13 cellular contexts compared by ENCODE assay signal in genomic region chr5:884345-885126, GRCh38.
"Had no signal": no experiment of that assay in that cellular context is flagged by ENCODE, and none has a peak within 500 bp of the region (broad histone marks: within the 10 kb centered on the region; RNA-seq: fewer than 3 reads in every experiment).

No MANE protein-coding gene starts in this region.

- ATAC-seq: stimulated activated naive B cell treated with anti-CD40 and anti-IgM and Interleukin-4, amounts not matched to agents 10 μg/mL and 1 μg/mL and 100 μg/mL, for 72 hours had no signal

- H3K4me3 ChIP-seq: breast epithelium, heart right ventricle, left lung, right lobe of liver, transverse colon had no signal

- H3K27me3 ChIP-seq: breast epithelium, heart right ventricle, left lung, right lobe of liver, transverse colon had no signal

- H3K4me1 ChIP-seq: breast epithelium, left lung, right lobe of liver, transverse colon had no signal

- H3K27me3 Mint-ChIP-seq: activated B cell treated with CpG ODN at 0.5 μM for 24 hours; activated naive CD8-positive, alpha-beta T cell; stimulated activated naive B cell treated with anti-CD40 and anti-IgM and Interleukin-4, amounts not matched to agents 10 μg/mL and 1 μg/mL and 100 μg/mL, for 72 hours had no signal

- H3K4me3 Mint-ChIP-seq: activated B cell treated with CpG ODN at 0.5 μM for 24 hours; activated naive CD8-positive, alpha-beta T cell; stimulated activated naive B cell treated with anti-CD40 and anti-IgM and Interleukin-4, amounts not matched to agents 10 μg/mL and 1 μg/mL and 100 μg/mL, for 72 hours had no signal

- H3K9me3 ChIP-seq: breast epithelium, heart right ventricle, left lung, right lobe of liver, transverse colon had no signal

- DNase-seq: activated B cell treated with CpG ODN at 0.5 μM for 24 hours; activated CD4-positive, alpha-beta T cell treated with anti-CD3 and anti-CD28 coated beads, Interleukin-2, amount 50 U/mL, for 1 hour; activated effector memory CD4-positive, alpha-beta T cell treated with Interleukin-2 at 50 U/mL for 16 hours; foreskin melanocyte; heart right ventricle; stimulated activated CD4-positive, alpha-beta T cell treated with anti-CD3 and anti-CD28 coated beads, Interleukin-2, amount 100 ng/mL, for 24 hours; stimulated activated naive B cell treated with anti-CD40 and anti-IgM and Interleukin-4, amounts not matched to agents 10 μg/mL and 1 μg/mL and 100 μg/mL, for 72 hours; T-helper 2 cell; transverse colon had no signal

- H3K27ac ChIP-seq: breast epithelium, left lung, right lobe of liver, transverse colon had no signal

- H3K27ac Mint-ChIP-seq: activated B cell treated with CpG ODN at 0.5 μM for 24 hours; activated naive CD8-positive, alpha-beta T cell; stimulated activated naive B cell treated with anti-CD40 and anti-IgM and Interleukin-4, amounts not matched to agents 10 μg/mL and 1 μg/mL and 100 μg/mL, for 72 hours had no signal
